In the genomic region with DNA sequence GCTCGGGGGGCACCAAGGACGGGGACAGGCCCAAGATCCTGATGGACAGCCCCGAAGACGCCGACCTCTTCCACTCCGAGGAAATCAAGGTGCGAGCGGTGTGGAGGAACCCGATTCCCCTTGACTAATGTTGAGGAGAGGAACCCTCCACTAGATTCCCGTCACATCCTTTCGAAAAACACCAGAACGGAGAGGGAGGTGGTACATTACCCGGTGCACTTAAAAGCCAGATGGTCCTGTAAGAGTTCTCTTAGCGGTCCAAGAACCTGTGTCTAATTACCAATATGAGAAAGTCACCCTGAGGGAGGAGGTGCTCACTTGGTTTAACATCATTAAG, we compare ENCODE assay signal across 8 cellular contexts. TPM values are rescaled to one million over a fixed set of nuclear protein-coding genes. Genes with fewer than 3 reads are reported as not detected.
DNase-seq lines count a peak whose midpoint lies in the region; ATAC-seq lines count a peak whose summit lies in the region.

No MANE protein-coding gene starts in this region.

- ATAC-seq in GM21390 (IDR thresholded peaks at IDR 0.05; ENCODE audit: unreplicated experiment) (no peak), HG03097 (IDR thresholded peaks at IDR 0.05; ENCODE audit: low FRiP score, unreplicated experiment) (no peak), HG02852 (IDR thresholded peaks at IDR 0.05; ENCODE audit: unreplicated experiment) (no peak)

- H3K4me1 ChIP-seq in SJCRH30 (peaks cover 3% of the 10 kb centered on the region), rectal smooth muscle tissue (ENCODE audit: control insufficient read depth, insufficient read depth, low read length) (peaks cover 3% of the 10 kb centered on the region)

- H3K9me3 ChIP-seq in SJCRH30 (replicated peaks) = no peaks in the 10 kb centered on the region

- H3K9ac ChIP-seq in rectal smooth muscle tissue (ENCODE audit: low read length) = peak overlapping the region; percentile 94

- no peaks in the 10 kb centered on the region for H3K27me3 ChIP-seq in SJCRH30
- no peaks in the 10 kb centered on the region for H3K27me3 ChIP-seq in rectal smooth muscle tissue (ENCODE audit: control insufficient read depth, insufficient read depth, low read length)

- H3K4me3 ChIP-seq in SJCRH30 (peak overlapping the region; percentile 94), rectal smooth muscle tissue (ENCODE audit: low read length) (peak overlapping the region; percentile 96)

- DNase-seq in NCI-H82 (lab: John Stamatoyannopoulos, UW) = peak; percentile 56
- DNase-seq in NCI-H82 treated with DMSO at 0.1 percent for 48 hours (lab: John Stamatoyannopoulos, UW; ENCODE audit: unreplicated experiment) = no peak
- no peak for DNase-seq in SJCRH30
- DNase-seq in fibroblast of peridontal ligament (ENCODE audit: extremely low read depth) = peak; percentile 24

- H3K27ac ChIP-seq in SJCRH30 (peak overlapping the region; percentile 73), rectal smooth muscle tissue (ENCODE audit: low read depth, low read length) (peak overlapping the region; percentile 88)

- peaks cover 26% of the 10 kb centered on the region for H3K36me3 ChIP-seq in SJCRH30
- H3K36me3 ChIP-seq in rectal smooth muscle tissue (ENCODE audit: control insufficient read depth, insufficient read depth, low read length) = no peaks in the 10 kb centered on the region

RNA-seq across cellular contexts. Expression of a gene that starts 0.3 kb away (rescaled TPM):
- 23.9 and 24.6 TPM in 2 replicates for total RNA-seq in SJCRH30 (2014; rRNA removed; shearing (Covaris generic))

Comparison
In these comparisons a context has a peak if more than half of its experiments do, and no peak if none do; other contexts are left out.
1. DNase-seq: peak in NCI-H82 (single experiment) and fibroblast of peridontal ligament (single experiment); none in NCI-H82 treated with DMSO at 0.1 percent for 48 hours (single experiment) and SJCRH30 (0 of 2).